22 cellular contexts compared by ENCODE assay signal in genomic region chr6:5412017-5412416, GRCh38.
"Had no signal": no experiment of that assay in that cellular context is flagged by ENCODE, and none has a peak within 500 bp of the region (broad histone marks: within the 10 kb centered on the region; RNA-seq: fewer than 3 reads in every experiment).

No MANE protein-coding gene starts in this region.

- H3K4me3 Mint-ChIP-seq: activated CD4-positive, alpha-beta memory T cell treated with anti-CD3 and anti-CD28 coated beads for 36 hours; activated CD4-positive, alpha-beta T cell treated with anti-CD3 and anti-CD28 coated beads, Interleukin-2, amount 10 ng/mL, durations not matched to agents 7 days and 5 days; activated naive CD8-positive, alpha-beta T cell treated with anti-CD3 and anti-CD28 coated beads, Interleukin-2, amount 10 ng/mL, durations not matched to agents 7 days and 5 days; T-helper 1 cell treated with Interleukin-12 subunit alpha and Interleukin-12 subunit beta and Interleukin-4 antibody, amounts not matched to agents 30 μg/mL and 1 μg/mL, for 36 hours had no signal

- H3K4me1 Mint-ChIP-seq: activated CD4-positive, alpha-beta T cell treated with anti-CD3 and anti-CD28 coated beads, Interleukin-2, amount 10 ng/mL, durations not matched to agents 7 days and 5 days; activated naive CD8-positive, alpha-beta T cell treated with anti-CD3 and anti-CD28 coated beads, Interleukin-2, amount 10 ng/mL, durations not matched to agents 7 days and 5 days had no signal

- H3K27me3 Mint-ChIP-seq: activated CD4-positive, alpha-beta memory T cell treated with anti-CD3 and anti-CD28 coated beads for 36 hours; activated CD4-positive, alpha-beta T cell treated with anti-CD3 and anti-CD28 coated beads, Interleukin-2, amount 10 ng/mL, durations not matched to agents 7 days and 5 days; activated naive CD8-positive, alpha-beta T cell treated with anti-CD3 and anti-CD28 coated beads, Interleukin-2, amount 10 ng/mL, durations not matched to agents 7 days and 5 days had no signal

- H3K4me3 ChIP-seq: adrenal gland, K562 had no signal

- H3K9me3 ChIP-seq: adrenal gland had no signal

- DNase-seq: activated CD4-positive, alpha-beta memory T cell treated with anti-CD3 and anti-CD28 coated beads for 36 hours; activated CD4-positive, alpha-beta T cell treated with anti-CD3 and anti-CD28 coated beads, Interleukin-2, amount 10 ng/mL, durations not matched to agents 7 days and 5 days; activated CD4-positive, CD25-positive, alpha-beta regulatory T cell; activated CD8-positive, alpha-beta memory T cell treated with anti-CD3 and anti-CD28 coated beads, Interleukin-2, amount 50 U/mL, for 48 hours; activated naive CD4-positive, alpha-beta T cell treated with anti-CD3 and anti-CD28 coated beads, Interleukin-2, amount 50 U/mL, for 16 hours; activated naive CD8-positive, alpha-beta T cell treated with anti-CD3 and anti-CD28 coated beads, Interleukin-2, amount 10 ng/mL, durations not matched to agents 7 days and 5 days; activated T-cell treated with anti-CD3 and anti-CD28 coated beads, Interleukin-2, amount 50 U/mL, for 1 hour; adrenal gland; anterior cingulate cortex; central memory CD4-positive, alpha-beta T cell; Karpas-422; MM.1S; NCI-H146; NCI-H187 treated with DMSO at 0.1 percent for 48 hours; NCI-H2081 treated with DMSO at 0.1 percent for 48 hours; NCI-H345; NCI-H510A; NCI-H526 treated with DMSO at 0.1 percent for 48 hours; PC-3; SHP77 had no signal

- H3K36me3 ChIP-seq: adrenal gland had no signal

- H3K9me3 Mint-ChIP-seq: activated CD4-positive, alpha-beta memory T cell treated with anti-CD3 and anti-CD28 coated beads for 36 hours; activated CD4-positive, alpha-beta T cell treated with anti-CD3 and anti-CD28 coated beads, Interleukin-2, amount 10 ng/mL, durations not matched to agents 7 days and 5 days; activated naive CD8-positive, alpha-beta T cell treated with anti-CD3 and anti-CD28 coated beads, Interleukin-2, amount 10 ng/mL, durations not matched to agents 7 days and 5 days; T-helper 1 cell treated with Interleukin-12 subunit alpha and Interleukin-12 subunit beta and Interleukin-4 antibody, amounts not matched to agents 30 μg/mL and 1 μg/mL, for 36 hours had no signal

- ATAC-seq: K562, PC-3 had no signal

- H3K27me3 ChIP-seq: adrenal gland had no signal

- H3K27ac Mint-ChIP-seq: activated CD4-positive, alpha-beta memory T cell treated with anti-CD3 and anti-CD28 coated beads for 36 hours; activated CD4-positive, alpha-beta T cell treated with anti-CD3 and anti-CD28 coated beads, Interleukin-2, amount 10 ng/mL, durations not matched to agents 7 days and 5 days; activated naive CD8-positive, alpha-beta T cell treated with anti-CD3 and anti-CD28 coated beads, Interleukin-2, amount 10 ng/mL, durations not matched to agents 7 days and 5 days; T-helper 1 cell treated with Interleukin-12 subunit alpha and Interleukin-12 subunit beta and Interleukin-4 antibody, amounts not matched to agents 30 μg/mL and 1 μg/mL, for 36 hours had no signal

- H3K27ac ChIP-seq: adrenal gland had no signal
